In genomic region chr7:157692156-157693011, GRCh38 we compare ENCODE assay signal across 11 cellular contexts.
DNase-seq lines count a peak whose midpoint lies in the region; ATAC-seq and TF ChIP-seq lines count a peak whose summit lies in the region.
"Had no signal": no experiment of that assay in that cellular context is flagged by ENCODE, and none has a peak within 500 bp of the region (broad histone marks: within the 10 kb centered on the region; RNA-seq: fewer than 3 reads in every experiment).

No MANE protein-coding gene starts in this region.

- peaks cover 5 to 36% of the 10 kb centered on the region in 2 donors for H3K27me3 ChIP-seq in right atrium auricular region

- ATAC-seq in Right ventricle myocardium superior (ENCODE audit: poor library complexity) (peak; percentile 9), GM18505 (IDR thresholded peaks at IDR 0.05; ENCODE audit: unreplicated experiment) (no peak)
- ATAC-seq: stimulated activated effector memory CD8-positive, alpha-beta T cell treated with anti-CD3 and anti-CD28 coated beads, Interleukin-12 subunit alpha, Interleukin-12 subunit beta, amount 100 ng/mL, for 72 hours had no signal

- H3K9me3 ChIP-seq in right atrium auricular region, result no peaks in the 10 kb centered on the region
- H3K9me3 ChIP-seq: colonic mucosa had no signal

- peak overlapping the region in 1 of 2 donors; percentile 49 for H3K4me3 ChIP-seq in right atrium auricular region

- no peak for TF ChIP-seq POLR2A in GM18505 (IDR thresholded peaks at IDR 0.05; ENCODE audit: borderline replicate concordance, extremely low read depth, insufficient read depth, insufficient read length)

- H3K27ac ChIP-seq in right atrium auricular region, result no peak overlapping the region
- H3K27ac ChIP-seq: colonic mucosa had no signal

- H3K27me3 Mint-ChIP-seq in type B pancreatic cell, result peaks cover 60% of the 10 kb centered on the region

- DNase-seq in Right ventricle myocardium superior (no peak), right atrium auricular region (ENCODE audit: low spot score) (no peak), NCI-H510A treated with DMSO at 0.1 percent for 48 hours (lab: John Stamatoyannopoulos, UW) (peak; percentile 47), islet precursor cell (peak; percentile 51), type B pancreatic cell (ENCODE audit: extremely low spot score, unreplicated experiment) (peak; percentile 72), NCI-H2107 (lab: John Stamatoyannopoulos, UW) (no peak)
- DNase-seq in stimulated activated CD4-positive, alpha-beta T cell treated with anti-CD3 and anti-CD28 coated beads, Interleukin-1b, Interleukin-23, amount 100 ng/mL, for 48 hours, result no peak
- DNase-seq: activated CD4-positive, alpha-beta T cell treated with anti-CD3 and anti-CD28 coated beads, Interleukin-2, amount 10 ng/mL, durations not matched to agents 24 days and 14 days; colonic mucosa had no signal

- peak overlapping the region; percentile 70 for H3K4me3 Mint-ChIP-seq in type B pancreatic cell
- H3K4me3 Mint-ChIP-seq: activated CD4-positive, alpha-beta T cell treated with anti-CD3 and anti-CD28 coated beads, Interleukin-2, amount 10 ng/mL, durations not matched to agents 24 days and 14 days; stimulated activated effector memory CD8-positive, alpha-beta T cell treated with anti-CD3 and anti-CD28 coated beads, Interleukin-12 subunit alpha, Interleukin-12 subunit beta, amount 100 ng/mL, for 72 hours had no signal

- intact Hi-C loops in Right ventricle myocardium superior (cut with DNase I), result no loop called here

- no peaks in the 10 kb centered on the region for H3K36me3 ChIP-seq in right atrium auricular region
- H3K36me3 ChIP-seq: colonic mucosa had no signal

- no peaks in the 10 kb centered on the region for H3K4me1 Mint-ChIP-seq in type B pancreatic cell (ENCODE audit: unreplicated experiment)
- H3K4me1 Mint-ChIP-seq: activated CD4-positive, alpha-beta T cell treated with anti-CD3 and anti-CD28 coated beads, Interleukin-2, amount 10 ng/mL, durations not matched to agents 24 days and 14 days; stimulated activated effector memory CD8-positive, alpha-beta T cell treated with anti-CD3 and anti-CD28 coated beads, Interleukin-12 subunit alpha, Interleukin-12 subunit beta, amount 100 ng/mL, for 72 hours had no signal

- H3K9me3 Mint-ChIP-seq in type B pancreatic cell, result no peaks in the 10 kb centered on the region
- H3K9me3 Mint-ChIP-seq: activated CD4-positive, alpha-beta T cell treated with anti-CD3 and anti-CD28 coated beads, Interleukin-2, amount 10 ng/mL, durations not matched to agents 24 days and 14 days; stimulated activated effector memory CD8-positive, alpha-beta T cell treated with anti-CD3 and anti-CD28 coated beads, Interleukin-12 subunit alpha, Interleukin-12 subunit beta, amount 100 ng/mL, for 72 hours had no signal

- no peak overlapping the region for H3K27ac Mint-ChIP-seq in type B pancreatic cell
- H3K27ac Mint-ChIP-seq: stimulated activated effector memory CD8-positive, alpha-beta T cell treated with anti-CD3 and anti-CD28 coated beads, Interleukin-12 subunit alpha, Interleukin-12 subunit beta, amount 100 ng/mL, for 72 hours had no signal

- TF ChIP-seq CTCF in right atrium auricular region (IDR thresholded peaks at IDR 0.05) (no peak), type B pancreatic cell (conservative IDR thresholded peaks at IDR 0.05) (no peak)

- H3K4me1 ChIP-seq in right atrium auricular region, result peaks cover 0 to 52% of the 10 kb centered on the region in 2 donors
- H3K4me1 ChIP-seq: colonic mucosa had no signal

- H3K36me3 Mint-ChIP-seq in type B pancreatic cell, result no peaks in the 10 kb centered on the region
- H3K36me3 Mint-ChIP-seq: stimulated activated effector memory CD8-positive, alpha-beta T cell treated with anti-CD3 and anti-CD28 coated beads, Interleukin-12 subunit alpha, Interleukin-12 subunit beta, amount 100 ng/mL, for 72 hours had no signal

Comparison
In these comparisons a context has a peak if more than half of its experiments do, and no peak if none do; other contexts are left out.
1. DNase-seq: peak in NCI-H510A treated with DMSO at 0.1 percent for 48 hours (single experiment), islet precursor cell (single experiment) and type B pancreatic cell (single experiment); none in Right ventricle myocardium superior (single experiment), right atrium auricular region (single experiment), NCI-H2107 (single experiment) and stimulated activated CD4-positive, alpha-beta T cell treated with anti-CD3 and anti-CD28 coated beads, Interleukin-1b, Interleukin-23, amount 100 ng/mL, for 48 hours (single experiment).